Comparison of ENCODE assay signal across 1 cellular context in the genomic region with DNA sequence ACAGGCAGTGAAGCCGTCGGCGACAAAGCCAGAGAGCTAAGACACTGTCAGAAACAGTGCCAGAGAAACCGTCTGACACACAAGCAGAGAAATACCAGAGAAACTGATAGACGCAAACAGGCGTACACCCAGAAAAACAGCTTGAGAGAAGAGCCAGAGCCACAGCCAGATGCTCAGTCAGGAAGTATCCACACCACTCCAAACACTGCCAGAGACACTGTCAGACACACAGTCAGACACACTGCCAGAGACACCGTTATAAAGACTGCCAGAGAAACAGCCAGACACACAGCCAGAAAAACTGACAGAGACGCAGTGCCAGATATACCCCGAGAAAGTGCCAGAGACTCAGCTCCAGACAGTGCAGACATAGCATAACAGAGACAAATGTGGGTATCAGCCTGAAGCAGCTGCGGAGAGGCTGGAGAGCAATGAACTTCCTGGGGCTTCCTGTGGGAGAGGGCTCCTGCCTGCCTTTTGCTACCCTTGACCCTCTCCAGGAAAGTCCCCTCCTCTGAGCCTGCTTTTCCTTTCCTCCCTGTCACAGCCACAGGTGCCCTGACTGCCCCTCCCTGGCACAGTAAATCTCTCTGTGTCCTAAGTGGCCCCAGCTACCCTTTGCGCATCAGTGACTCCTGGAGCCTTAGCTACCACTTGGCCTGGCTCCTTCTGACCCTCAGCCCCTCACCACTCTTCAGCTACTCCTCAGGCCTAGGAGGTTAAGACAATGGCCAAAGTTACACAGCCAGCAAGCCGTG.
TF ChIP-seq lines count a peak whose summit lies in the region.

No MANE protein-coding gene starts in this region.

TF ChIP-seq in H1, 55 proteins besides CTCF, POLR2A, EP300 and RAD21:
- TF ChIP-seq CBX8 (IDR thresholded peaks at IDR 0.05; ENCODE audit: borderline replicate concordance, low read depth, low read length) (no peak), YY1 (IDR thresholded peaks at IDR 0.05; ENCODE audit: low read depth, low read length) (no peak), RNF2 (IDR thresholded peaks at IDR 0.05; ENCODE audit: borderline replicate concordance, low read depth, low read length, missing control alignments, poor library complexity, severe bottlenecking) (no peak), HDAC2 (IDR thresholded peaks at IDR 0.05; ENCODE audit: borderline replicate concordance in 1 of 2, low read depth in 2 of 2, low read length in 2 of 2) (no peak), SP2 (IDR thresholded peaks at IDR 0.05; ENCODE audit: low read length) (no peak), CTBP2 (IDR thresholded peaks at IDR 0.05; ENCODE audit: borderline replicate concordance, insufficient read depth, insufficient read length, low read length) (no peak), RBBP5 (IDR thresholded peaks at IDR 0.05; ENCODE audit: borderline replicate concordance, low read depth, low read length) (no peak), NANOG (IDR thresholded peaks at IDR 0.05; ENCODE audit: insufficient read depth, low read depth, low read length, poor library complexity, severe bottlenecking) (no peak), GTF2F1 (IDR thresholded peaks at IDR 0.05; ENCODE audit: borderline replicate concordance, low read depth, low read length) (no peak), SRF (IDR thresholded peaks at IDR 0.05; ENCODE audit: low read depth, low read length) (no peak), JUN (IDR thresholded peaks at IDR 0.05; ENCODE audit: low read depth, low read length) (no peak), SIX5 (IDR thresholded peaks at IDR 0.05; ENCODE audit: low read depth, low read length) (no peak), TCF12 (IDR thresholded peaks at IDR 0.05; ENCODE audit: low read depth, low read length) (no peak), SIN3A (conservative IDR thresholded peaks at IDR 0.05 in 1 of 2, IDR thresholded peaks at IDR 0.05 in 1 of 2; ENCODE audit: low read depth in 1 of 2, low read length in 2 of 2) (no peak), SUZ12 (IDR thresholded peaks at IDR 0.05; ENCODE audit: low read length) (no peak), KDM4A (IDR thresholded peaks at IDR 0.05; ENCODE audit: low read depth, low read length, severe bottlenecking) (no peak)
- TF ChIP-seq, protein P1, sequence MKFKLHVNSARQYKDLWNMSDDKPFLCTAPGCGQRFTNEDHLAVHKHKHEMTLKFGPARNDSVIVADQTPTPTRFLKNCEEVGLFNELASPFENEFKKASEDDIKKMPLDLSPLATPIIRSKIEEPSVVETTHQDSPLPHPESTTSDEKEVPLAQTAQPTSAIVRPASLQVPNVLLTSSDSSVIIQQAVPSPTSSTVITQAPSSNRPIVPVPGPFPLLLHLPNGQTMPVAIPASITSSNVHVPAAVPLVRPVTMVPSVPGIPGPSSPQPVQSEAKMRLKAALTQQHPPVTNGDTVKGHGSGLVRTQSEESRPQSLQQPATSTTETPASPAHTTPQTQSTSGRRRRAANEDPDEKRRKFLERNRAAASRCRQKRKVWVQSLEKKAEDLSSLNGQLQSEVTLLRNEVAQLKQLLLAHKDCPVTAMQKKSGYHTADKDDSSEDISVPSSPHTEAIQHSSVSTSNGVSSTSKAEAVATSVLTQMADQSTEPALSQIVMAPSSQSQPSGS (IDR thresholded peaks at IDR 0.05; ENCODE audit: low read length), result no peak
- TF ChIP-seq, protein P2, sequence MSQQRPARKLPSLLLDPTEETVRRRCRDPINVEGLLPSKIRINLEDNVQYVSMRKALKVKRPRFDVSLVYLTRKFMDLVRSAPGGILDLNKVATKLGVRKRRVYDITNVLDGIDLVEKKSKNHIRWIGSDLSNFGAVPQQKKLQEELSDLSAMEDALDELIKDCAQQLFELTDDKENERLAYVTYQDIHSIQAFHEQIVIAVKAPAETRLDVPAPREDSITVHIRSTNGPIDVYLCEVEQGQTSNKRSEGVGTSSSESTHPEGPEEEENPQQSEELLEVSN (IDR thresholded peaks at IDR 0.05), result no peak
TF ChIP-seq in H1: peak in this region for 0.
